Comparison of ENCODE assay signal across 13 cellular contexts in genomic region chr1:243926803-243927245, GRCh38.
DNase-seq lines count a peak whose midpoint lies in the region; ATAC-seq, FAIRE-seq and TF ChIP-seq lines count a peak whose summit lies in the region.
"Had no signal": no experiment of that assay in that cellular context is flagged by ENCODE, and none has a peak within 500 bp of the region (broad histone marks: within the 10 kb centered on the region; RNA-seq: fewer than 3 reads in every experiment).

No MANE protein-coding gene starts in this region.

- peaks cover 3% of the 10 kb centered on the region; the same call in 1 of the 2 replicates for H3K9me3 ChIP-seq in AG04450 (ENCODE audit: control insufficient read depth, insufficient read depth, low read length)
- no peaks in the 10 kb centered on the region for H3K9me3 ChIP-seq in mesenchymal stem cell (ENCODE audit: control insufficient read depth, low read length)
- H3K9me3 ChIP-seq in T-helper 17 cell (ENCODE audit: control insufficient read depth, low read length, poor library complexity, severe bottlenecking) = no peaks in the 10 kb centered on the region
- H3K9me3 ChIP-seq: esophagus muscularis mucosa had no signal

- no peaks in the 10 kb centered on the region for H3K79me1 ChIP-seq in mesenchymal stem cell (replicated peaks; ENCODE audit: low read length, poor library complexity, severe bottlenecking)

- DNase-seq in AG04450 (ENCODE audit: low read depth, low spot score) = peak; percentile 76
- DNase-seq in HTR-8/SVneo (ENCODE audit: insufficient read length, low spot score) = peak; percentile 85
- peak; percentile 86 to 98 for DNase-seq in cardiac fibroblast (ENCODE audit: low read depth in 2 of 2)
- DNase-seq in mesenchymal stem cell = peak; percentile 79
- no peak for DNase-seq in T-helper 17 cell
- no peak for DNase-seq in NCI-H2107 treated with DMSO at 0.1 percent for 48 hours (lab: John Stamatoyannopoulos, UW; ENCODE audit: unreplicated experiment)
- DNase-seq in naive thymus-derived CD8-positive, alpha-beta T cell = no peak
- DNase-seq: CD4-positive, alpha-beta memory T cell; NCI-H510A treated with DMSO at 0.1 percent for 48 hours; nephron progenitor cell had no signal

- H3K27me3 Mint-ChIP-seq in T-helper 17 cell = peaks cover 38% of the 10 kb centered on the region
- peaks cover 0 to 12% (median 5%) of the 10 kb centered on the region in 5 donors for H3K27me3 Mint-ChIP-seq in naive thymus-derived CD8-positive, alpha-beta T cell

- peaks cover 20% of the 10 kb centered on the region for H3K4me1 ChIP-seq in mesenchymal stem cell (ENCODE audit: control insufficient read depth, insufficient read depth, low read depth, low read length)

- no peak overlapping the region for H2BK15ac ChIP-seq in mesenchymal stem cell (ENCODE audit: low read depth, poor library complexity, severe bottlenecking)

- CTCF ChIA-PET in AG04450 (lab: Charles Lee) = interaction anchor here (0.5 to 1.3 kb wide), 3 partner anchors 346 to 373 kb away, joined by 3 to 5 read pairs (median 3); no protein-coding TSS in a partner anchor

- H3K9me3 Mint-ChIP-seq in naive thymus-derived CD8-positive, alpha-beta T cell = no peaks in the 10 kb centered on the region
- H3K9me3 Mint-ChIP-seq: CD4-positive, alpha-beta memory T cell; nephron progenitor cell had no signal

- no peak overlapping the region for H4K91ac ChIP-seq in mesenchymal stem cell (ENCODE audit: low read length)

- ATAC-seq in T-helper 17 cell = no peak
- ATAC-seq in GM18519 (IDR thresholded peaks at IDR 0.05; ENCODE audit: low FRiP score, unreplicated experiment) = no peak
- no peak for ATAC-seq in naive thymus-derived CD8-positive, alpha-beta T cell

- H3K4me3 Mint-ChIP-seq in T-helper 17 cell = no peak overlapping the region
- H3K4me3 Mint-ChIP-seq in naive thymus-derived CD8-positive, alpha-beta T cell = no peak overlapping the region
- H3K4me3 Mint-ChIP-seq: CD4-positive, alpha-beta memory T cell; IgD-negative memory B cell; nephron progenitor cell had no signal

- POLR2A ChIA-PET in AG04450 (lab: Yijun Ruan, JAX) = interaction anchor here (0.6 kb wide), 1 partner anchor 125 kb away, joined by 3 read pairs; no protein-coding TSS in a partner anchor
- POLR2A ChIA-PET in naive thymus-derived CD8-positive, alpha-beta T cell (lab: Charles Lee) = no interaction called here

- H4K8ac ChIP-seq in mesenchymal stem cell (ENCODE audit: low read length) = no peak overlapping the region

- H2BK5ac ChIP-seq in mesenchymal stem cell (ENCODE audit: low read depth, low read length, poor library complexity, severe bottlenecking) = no peak overlapping the region

- no peak for TF ChIP-seq CTCF in AG04450 (IDR thresholded peaks at IDR 0.05; ENCODE audit: low read depth, low read length)
- TF ChIP-seq CTCF in cardiac fibroblast (IDR thresholded peaks at IDR 0.05; ENCODE audit: low read depth, low read length) = no peak

- no CpG with 5 or more reads among the region's 6 CpGs for WGBS in mesenchymal stem cell

- no peak overlapping the region for H2BK12ac ChIP-seq in mesenchymal stem cell (ENCODE audit: low read length in 2 of 2)

- no peaks in the 10 kb centered on the region for H3K4me1 Mint-ChIP-seq in T-helper 17 cell
- H3K4me1 Mint-ChIP-seq in naive thymus-derived CD8-positive, alpha-beta T cell = no peaks in the 10 kb centered on the region
- H3K4me1 Mint-ChIP-seq: CD4-positive, alpha-beta memory T cell; IgD-negative memory B cell had no signal

- H3K4me3 ChIP-seq in AG04450 (ENCODE audit: low read depth, low read length) = no peak overlapping the region
- H3K4me3 ChIP-seq in cardiac fibroblast (replicated peaks in 1 of 2; ENCODE audit: low read depth in 2 of 2, low read length in 2 of 2) = no peak overlapping the region
- H3K4me3 ChIP-seq in mesenchymal stem cell (ENCODE audit: insufficient read depth in 1 of 2, low read depth in 1 of 2, low read length in 2 of 2) = no peak overlapping the region
- H3K4me3 ChIP-seq: esophagus muscularis mucosa had no signal

- no peak overlapping the region for H3K4ac ChIP-seq in mesenchymal stem cell (ENCODE audit: low read depth in 1 of 2, low read length in 2 of 2)

- no peak overlapping the region for H3K18ac ChIP-seq in mesenchymal stem cell (ENCODE audit: low read depth in 1 of 2, low read length in 2 of 2)

- H3K36me3 ChIP-seq in mesenchymal stem cell (ENCODE audit: control insufficient read depth in 1 of 2, insufficient read depth in 2 of 2, low read depth in 1 of 2, low read length in 2 of 2) = no peaks in the 10 kb centered on the region
- H3K36me3 ChIP-seq: esophagus muscularis mucosa had no signal

- no peak overlapping the region for H3K4me2 ChIP-seq in mesenchymal stem cell (ENCODE audit: low read length, poor library complexity, severe bottlenecking)

- H3K27me3 ChIP-seq in AG04450 (ENCODE audit: control insufficient read depth, insufficient read depth, low read length) (no peaks in the 10 kb centered on the region), mesenchymal stem cell (ENCODE audit: control insufficient read depth in 1 of 2, insufficient read depth in 1 of 2, low read length in 2 of 2) (peaks cover 0 to 4% of the 10 kb centered on the region in 2 experiments)

- H2AK5ac ChIP-seq in mesenchymal stem cell (ENCODE audit: low read length, severe bottlenecking) = no peak overlapping the region

- H3K27ac ChIP-seq in AG04450 (ENCODE audit: low read depth, low read length) (no peak overlapping the region), mesenchymal stem cell (ENCODE audit: low read length, poor library complexity, severe bottlenecking) (peak overlapping the region; percentile 52)
- H3K27ac ChIP-seq: esophagus muscularis mucosa had no signal

- FAIRE-seq in HTR-8/SVneo (lab: Jason Lieb, UNC) = peak; percentile 81

- H3K14ac ChIP-seq in mesenchymal stem cell (ENCODE audit: low read length in 2 of 2) = no peak overlapping the region

- no peak overlapping the region for H3K23ac ChIP-seq in mesenchymal stem cell (ENCODE audit: low read length in 2 of 2)

- no peak overlapping the region for H2BK120ac ChIP-seq in mesenchymal stem cell (ENCODE audit: low read depth, low read length)

- no peak overlapping the region for H3K27ac Mint-ChIP-seq in T-helper 17 cell
- H3K27ac Mint-ChIP-seq in naive thymus-derived CD8-positive, alpha-beta T cell = no peak overlapping the region
- H3K27ac Mint-ChIP-seq: IgD-negative memory B cell, nephron progenitor cell had no signal

- no peak overlapping the region for H2AFZ ChIP-seq in mesenchymal stem cell (ENCODE audit: low read depth, low read length)

- H3K9ac ChIP-seq in mesenchymal stem cell (ENCODE audit: low read length) = peak overlapping the region; percentile 38

- H3K36me3 Mint-ChIP-seq in T-helper 17 cell (ENCODE audit: low read depth) = peaks cover 3% of the 10 kb centered on the region
- H3K36me3 Mint-ChIP-seq in naive thymus-derived CD8-positive, alpha-beta T cell = no peaks in the 10 kb centered on the region
- H3K36me3 Mint-ChIP-seq: CD4-positive, alpha-beta memory T cell had no signal

Comparison
In these comparisons a context has a peak if more than half of its experiments do, and no peak if none do; other contexts are left out.
1. DNase-seq: peak in AG04450 (single experiment), HTR-8/SVneo (single experiment), cardiac fibroblast (2 of 2) and mesenchymal stem cell (single experiment); none in T-helper 17 cell (0 of 3), NCI-H2107 treated with DMSO at 0.1 percent for 48 hours (single experiment) and naive thymus-derived CD8-positive, alpha-beta T cell (0 of 10).